In genomic region chr9:224540-225520, GRCh38 we compare ENCODE assay signal across 12 cellular contexts. TPM values are rescaled to one million over a fixed set of nuclear protein-coding genes. Genes with fewer than 3 reads are reported as not detected.
A peak's percentile ranks its signal among the peaks of the same experiment; 100 is the strongest.
DNase-seq lines count a peak whose midpoint lies in the region; ATAC-seq and TF ChIP-seq lines count a peak whose summit lies in the region.
"Had no signal": no experiment of that assay in that cellular context is flagged by ENCODE, and none has a peak within 500 bp of the region (broad histone marks: within the 10 kb centered on the region; RNA-seq: fewer than 3 reads in every experiment).

No MANE protein-coding gene starts in this region.

- TF ChIP-seq POLR2A in gastroesophageal sphincter (IDR thresholded peaks at IDR 0.05) = no peak

- no peaks in the 10 kb centered on the region for H3K9me3 ChIP-seq in RWPE2 (ENCODE audit: severe bottlenecking)
- H3K9me3 ChIP-seq in gastroesophageal sphincter = no peaks in the 10 kb centered on the region

- 45 to 52% methylated on average over 4 to 5 of the region's 5 CpGs for WGBS in gastroesophageal sphincter (ENCODE audit: low coverage in 1 of 2), 2 donors

- H3K27me3 ChIP-seq in RWPE2 (ENCODE audit: insufficient read depth, poor library complexity, severe bottlenecking) (no peaks in the 10 kb centered on the region), gastroesophageal sphincter (no peaks in the 10 kb centered on the region)

- no peaks in the 10 kb centered on the region for H3K4me1 ChIP-seq in RWPE2 (ENCODE audit: insufficient read depth, poor library complexity, severe bottlenecking)
- peaks cover 0 to 56% (median 0%) of the 10 kb centered on the region in 3 donors for H3K4me1 ChIP-seq in gastroesophageal sphincter

- TF ChIP-seq CTCF in 22Rv1 (IDR thresholded peaks at IDR 0.05) = no peak
- no peak for TF ChIP-seq CTCF in RWPE2 (IDR thresholded peaks at IDR 0.05; ENCODE audit: poor library complexity, severe bottlenecking)
- no peak for TF ChIP-seq CTCF in gastroesophageal sphincter (IDR thresholded peaks at IDR 0.05)

- H3K4me3 ChIP-seq in RWPE2 (ENCODE audit: severe bottlenecking) = no peak overlapping the region
- H3K4me3 ChIP-seq in gastroesophageal sphincter = no peak overlapping the region

- H3K27ac ChIP-seq in 22Rv1 (0 out of 2 replicates have a peak overlapping the region, but pooled peaks have one; percentile 1), RWPE2 (ENCODE audit: poor library complexity, severe bottlenecking) (no peak overlapping the region), gastroesophageal sphincter (peak overlapping the region in 3 of 4 donors; percentile 11 to 93 (median 26))

- H3K36me3 ChIP-seq in RWPE2 (ENCODE audit: low read depth) (no peaks in the 10 kb centered on the region), gastroesophageal sphincter (no peaks in the 10 kb centered on the region)

- peak; percentile 4 for DNase-seq in ELF-1 (ENCODE audit: low read depth, low spot score)
- DNase-seq in RWPE2 (ENCODE audit: low spot score) = no peak
- no peak for DNase-seq in stimulated activated CD4-positive, alpha-beta T cell treated with anti-CD3 and anti-CD28 coated beads, Interleukin-1b, Interleukin-23, amount 100 ng/mL, for 48 hours
- DNase-seq in OCI-M1 (lab: John Stamatoyannopoulos, UW) = no peak
- DNase-seq in DMS79 treated with DMSO at 0.1 percent for 48 hours (lab: John Stamatoyannopoulos, UW) = no peak
- DNase-seq: activated T-cell treated with anti-CD3 and anti-CD28 coated beads, Interleukin-2, amount 50 U/mL, for 24 hours; Calu3; naive thymus-derived CD8-positive, alpha-beta T cell had no signal

- TF ChIP-seq EP300 in gastroesophageal sphincter (IDR thresholded peaks at IDR 0.05) = no peak

- ATAC-seq in RWPE2 (ENCODE audit: low read depth) = peak; percentile 95
- no peak for ATAC-seq in gastroesophageal sphincter
- ATAC-seq in GM21367 (IDR thresholded peaks at IDR 0.05; ENCODE audit: unreplicated experiment) = no peak
- ATAC-seq: naive thymus-derived CD8-positive, alpha-beta T cell; SK-N-SH treated with all-trans-retinoic acid at 6 μM for 48 hours had no signal

RNA-seq across cellular contexts. Expression of gene DOCK8, which starts 10.2 kb away (rescaled TPM):
- total RNA-seq in gastroesophageal sphincter = 10 to 100 TPM; 11.6 to 46.1 (median 31.8) TPM

RNA-seq across cellular contexts. Expression of gene ZNG1A, which starts 46.0 kb away (rescaled TPM):
- total RNA-seq in gastroesophageal sphincter = 10 to 100 TPM; 26.0 to 53.4 (median 32.6) TPM
